Comparison of ENCODE assay signal across 10 cellular contexts in genomic region chr10:15200626-15201025, GRCh38. TPM values are rescaled to one million over a fixed set of nuclear protein-coding genes. Genes with fewer than 3 reads are reported as not detected.
DNase-seq lines count a peak whose midpoint lies in the region; ATAC-seq and TF ChIP-seq lines count a peak whose summit lies in the region.
"Had no signal": no experiment of that assay in that cellular context is flagged by ENCODE, and none has a peak within 500 bp of the region (broad histone marks: within the 10 kb centered on the region; RNA-seq: fewer than 3 reads in every experiment).

No MANE protein-coding gene starts in this region.

- in situ Hi-C loops in SK-MEL-5 (cut with HindIII; ENCODE audit: low pct_unique_long_range_greater_than_20kb, low sequenced_read_pairs) = no loop called here

- CTCF ChIA-PET in activated CD8-positive, alpha-beta memory T cell treated with anti-CD3 and anti-CD28 coated beads, Interleukin-2, amount 10 ng/mL, durations not matched to agents 7 days and 5 days (lab: Charles Lee) = no interaction called here

- peaks cover 2% of the 10 kb centered on the region for H3K4me1 Mint-ChIP-seq in progenitor cell of endocrine pancreas (ENCODE audit: low read depth)
- peaks cover 42% of the 10 kb centered on the region for H3K4me1 Mint-ChIP-seq in activated CD8-positive, alpha-beta memory T cell treated with anti-CD3 and anti-CD28 coated beads, Interleukin-2, amount 10 ng/mL, durations not matched to agents 7 days and 5 days

- peaks cover 10% of the 10 kb centered on the region for H3K36me3 Mint-ChIP-seq in progenitor cell of endocrine pancreas (ENCODE audit: insufficient read depth)
- no peaks in the 10 kb centered on the region for H3K36me3 Mint-ChIP-seq in activated CD8-positive, alpha-beta memory T cell treated with anti-CD3 and anti-CD28 coated beads, Interleukin-2, amount 10 ng/mL, durations not matched to agents 7 days and 5 days

- H3K4me3 Mint-ChIP-seq in progenitor cell of endocrine pancreas (ENCODE audit: low read depth) = no peak overlapping the region
- no peak overlapping the region for H3K4me3 Mint-ChIP-seq in activated CD8-positive, alpha-beta memory T cell treated with anti-CD3 and anti-CD28 coated beads, Interleukin-2, amount 10 ng/mL, durations not matched to agents 7 days and 5 days

- peak; percentile 60 for DNase-seq in H4 (ENCODE audit: low spot score)
- DNase-seq in SK-MEL-5 (ENCODE audit: low read depth, low spot score) = peak; percentile 3
- peak; percentile 85 for DNase-seq in fibroblast of pulmonary artery (ENCODE audit: low read depth)
- no peak for DNase-seq in progenitor cell of endocrine pancreas (ENCODE audit: low spot score, unreplicated experiment)
- DNase-seq in stimulated activated CD4-positive, alpha-beta T cell treated with anti-CD3 and anti-CD28 coated beads, Interleukin-1b, Interleukin-23, amount 100 ng/mL, for 48 hours = no peak
- no peak for DNase-seq in activated CD8-positive, alpha-beta memory T cell treated with anti-CD3 and anti-CD28 coated beads, Interleukin-2, amount 10 ng/mL, durations not matched to agents 7 days and 5 days
- DNase-seq in putamen (ENCODE audit: low spot score) = no peak
- DNase-seq: right lobe of liver; stimulated activated naive CD4-positive, alpha-beta T cell treated with Interleukin-2 at 50 U/mL for 16 hours had no signal

- no peak for ATAC-seq in HG03520 (IDR thresholded peaks at IDR 0.05; ENCODE audit: unreplicated experiment)
- no peak for ATAC-seq in activated CD8-positive, alpha-beta memory T cell treated with anti-CD3 and anti-CD28 coated beads, Interleukin-2, amount 10 ng/mL, durations not matched to agents 7 days and 5 days

- H3K4me3 ChIP-seq in fibroblast of pulmonary artery (replicated peaks; ENCODE audit: low read depth, low read length) = no peak overlapping the region
- H3K4me3 ChIP-seq: right lobe of liver had no signal

- H3K9me3 Mint-ChIP-seq in progenitor cell of endocrine pancreas (ENCODE audit: low read depth) = no peaks in the 10 kb centered on the region
- H3K9me3 Mint-ChIP-seq in activated CD8-positive, alpha-beta memory T cell treated with anti-CD3 and anti-CD28 coated beads, Interleukin-2, amount 10 ng/mL, durations not matched to agents 7 days and 5 days (ENCODE audit: low read depth) = no peaks in the 10 kb centered on the region

- H3K27ac Mint-ChIP-seq in progenitor cell of endocrine pancreas = peak overlapping the region; percentile 89
- no peak overlapping the region for H3K27ac Mint-ChIP-seq in activated CD8-positive, alpha-beta memory T cell treated with anti-CD3 and anti-CD28 coated beads, Interleukin-2, amount 10 ng/mL, durations not matched to agents 7 days and 5 days

- H3K27me3 Mint-ChIP-seq in progenitor cell of endocrine pancreas = no peaks in the 10 kb centered on the region
- no peaks in the 10 kb centered on the region for H3K27me3 Mint-ChIP-seq in activated CD8-positive, alpha-beta memory T cell treated with anti-CD3 and anti-CD28 coated beads, Interleukin-2, amount 10 ng/mL, durations not matched to agents 7 days and 5 days

- TF ChIP-seq CTCF in fibroblast of pulmonary artery (IDR thresholded peaks at IDR 0.05; ENCODE audit: low read length, missing control alignments) (no peak), progenitor cell of endocrine pancreas (IDR thresholded peaks at IDR 0.05; ENCODE audit: unreplicated experiment) (no peak)

RNA-seq across cellular contexts. Expression of gene NMT2, which starts 32.1 kb away (rescaled TPM):
- total RNA-seq in H4 (2014; rRNA removed; shearing (Covaris generic)) = 17.1 and 25.7 TPM in 2 replicates
- total RNA-seq in SK-MEL-5 (2014; rRNA removed; shearing (Covaris generic)) = 3.3 and 4.5 TPM in 2 replicates
- 4.4 and 9.6 TPM in 2 replicates for polyA plus RNA-seq in SK-MEL-5 (2015; cell fraction: cytosol; rRNA removed)
- 2.3 and 7.1 TPM in 2 replicates for polyA plus RNA-seq in SK-MEL-5 (2015; cell fraction: nucleus; rRNA removed)
- 36.6 and 39.6 TPM in 2 replicates for total RNA-seq in progenitor cell of endocrine pancreas
- 10 to 100 TPM; 21.3 to 31.7 TPM for total RNA-seq in activated CD8-positive, alpha-beta memory T cell treated with anti-CD3 and anti-CD28 coated beads, Interleukin-2, amount 10 ng/mL, durations not matched to agents 7 days and 5 days

Comparison
In these comparisons a context has a peak if more than half of its experiments do, and no peak if none do; other contexts are left out.
1. DNase-seq: peak in H4 (single experiment), SK-MEL-5 (single experiment) and fibroblast of pulmonary artery (single experiment); none in progenitor cell of endocrine pancreas (single experiment), stimulated activated CD4-positive, alpha-beta T cell treated with anti-CD3 and anti-CD28 coated beads, Interleukin-1b, Interleukin-23, amount 100 ng/mL, for 48 hours (single experiment), activated CD8-positive, alpha-beta memory T cell treated with anti-CD3 and anti-CD28 coated beads, Interleukin-2, amount 10 ng/mL, durations not matched to agents 7 days and 5 days (single experiment) and putamen (single experiment).